ENCODE assay signal across 8 cellular contexts in the genomic region with DNA sequence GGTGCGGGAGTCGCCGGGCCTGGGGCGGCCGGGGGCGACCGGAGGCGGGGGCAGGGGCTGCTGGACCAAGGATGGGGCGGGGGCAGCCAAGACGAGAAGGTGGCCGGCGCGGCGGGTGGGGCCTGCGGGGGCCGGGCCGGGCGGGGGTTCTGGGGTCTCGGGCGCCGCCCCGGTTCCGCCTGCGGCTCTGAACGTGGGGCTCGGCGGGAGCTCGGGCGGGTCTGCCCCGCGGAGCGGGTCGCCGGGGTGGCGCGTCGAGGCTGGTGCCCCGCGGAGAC. TPM values are rescaled to one million over a fixed set of nuclear protein-coding genes. Genes with fewer than 3 reads are reported as not detected.
DNase-seq lines count a peak whose midpoint lies in the region; ATAC-seq lines count a peak whose summit lies in the region.

No MANE protein-coding gene starts in this region.

- H3K4me1 Mint-ChIP-seq in IgD-negative memory B cell = peaks cover 6 to 20% (median 15%) of the 10 kb centered on the region in 3 donors
- H3K4me1 Mint-ChIP-seq in central memory CD8-positive, alpha-beta T cell = peaks cover 30% of the 10 kb centered on the region

- ATAC-seq in central memory CD8-positive, alpha-beta T cell (replicated peaks; ENCODE audit: extremely low read depth, poor library complexity, severe bottlenecking) = no peak

- H3K4me3 Mint-ChIP-seq in IgD-negative memory B cell = peak overlapping the region; percentile 88 to 98 (median 98)
- peak overlapping the region; percentile 96 for H3K4me3 Mint-ChIP-seq in central memory CD8-positive, alpha-beta T cell

- H3K9ac ChIP-seq in muscle layer of colon (ENCODE audit: low read length) = no peak overlapping the region

- peaks cover 2% of the 10 kb centered on the region; the same call in 1 of the 2 replicates for H3K36me3 ChIP-seq in ACC112 (ENCODE audit: insufficient read depth, low read length)
- H3K36me3 ChIP-seq in muscle layer of colon (ENCODE audit: insufficient read depth, low read length) = peaks cover 36% of the 10 kb centered on the region

- no peaks in the 10 kb centered on the region for H3K36me3 Mint-ChIP-seq in IgD-negative memory B cell
- peaks cover 21% of the 10 kb centered on the region for H3K36me3 Mint-ChIP-seq in central memory CD8-positive, alpha-beta T cell (ENCODE audit: insufficient read depth)

- H3K4me1 ChIP-seq in ACC112 (ENCODE audit: control insufficient read depth, insufficient read depth, low read length, unreplicated experiment) (peaks cover 18% of the 10 kb centered on the region), muscle layer of colon (ENCODE audit: insufficient read depth, low read length) (peaks cover 21% of the 10 kb centered on the region)

- H3K79me2 ChIP-seq in ACC112 (ENCODE audit: control insufficient read depth, insufficient read depth, low read length, unreplicated experiment) = peaks cover 39% of the 10 kb centered on the region

- peak overlapping the region; percentile 100 for H3K4me3 ChIP-seq in ACC112 (ENCODE audit: low read depth, low read length)
- peak overlapping the region; percentile 87 to 88 for H3K4me3 ChIP-seq in muscle layer of colon (ENCODE audit: low read depth in 1 of 2, low read length in 2 of 2)

- H3K27me3 ChIP-seq in ACC112 (ENCODE audit: insufficient read depth, low read length) (no peaks in the 10 kb centered on the region), muscle layer of colon (ENCODE audit: control insufficient read depth in 1 of 2, insufficient read depth in 2 of 2, low read length in 2 of 2) (no peaks in the 10 kb centered on the region)

- no peaks in the 10 kb centered on the region for H3K9me3 ChIP-seq in muscle layer of colon (ENCODE audit: low read length)

- H3K27ac ChIP-seq in ACC112 (ENCODE audit: low read depth, low read length) = peak overlapping the region; percentile 56; the same call in 1 of the 2 replicates
- H3K27ac ChIP-seq in muscle layer of colon (ENCODE audit: low read depth, low read length) = peak overlapping the region; percentile 75

- no peaks in the 10 kb centered on the region for H3K27me3 Mint-ChIP-seq in IgD-negative memory B cell
- H3K27me3 Mint-ChIP-seq in central memory CD8-positive, alpha-beta T cell = no peaks in the 10 kb centered on the region

- H2AFZ ChIP-seq in ACC112 (ENCODE audit: low read length, unreplicated experiment) = no peak overlapping the region

- DNase-seq in central memory CD8-positive, alpha-beta T cell (ENCODE audit: low spot score in 2 of 2) = no peak
- DNase-seq in NCI-H510A (lab: John Stamatoyannopoulos, UW) (no peak), dedifferentiated amniotic fluid mesenchymal stem cell (ENCODE audit: extremely low spot score) (no peak), nucleus accumbens (lab: John Stamatoyannopoulos, UW) (no peak), DMS153 (lab: John Stamatoyannopoulos, UW) (no peak)

- peak overlapping the region in 2 of 3 donors; percentile 83 to 97 for H3K27ac Mint-ChIP-seq in IgD-negative memory B cell
- H3K27ac Mint-ChIP-seq in central memory CD8-positive, alpha-beta T cell (ENCODE audit: low read depth) = peak overlapping the region; percentile 98

- no peaks in the 10 kb centered on the region for H3K9me3 Mint-ChIP-seq in IgD-negative memory B cell
- H3K9me3 Mint-ChIP-seq in central memory CD8-positive, alpha-beta T cell = no peaks in the 10 kb centered on the region

RNA-seq across cellular contexts. Expression of gene ADRM1, which starts 0.2 kb away (rescaled TPM):
- polyA plus RNA-seq in IgD-negative memory B cell = 149 TPM
